30 cellular contexts compared by ENCODE assay signal in genomic region chrX:124796989-124797388, GRCh38.
"Had no signal": no experiment of that assay in that cellular context is flagged by ENCODE, and none has a peak within 500 bp of the region (broad histone marks: within the 10 kb centered on the region; RNA-seq: fewer than 3 reads in every experiment).

No MANE protein-coding gene starts in this region.

- DNase-seq: Karpas-422, Kasumi-1, MG63, MM.1S, MV-4-11, NCI-H1048, NCI-H1092, NCI-H1092 treated with DMSO at 0.1 percent for 48 hours, NCI-H1105, NCI-H1105 treated with DMSO at 0.1 percent for 48 hours, NCI-H1417 treated with DMSO at 0.1 percent for 48 hours, NCI-H1436, NCI-H1436 treated with DMSO at 0.1 percent for 48 hours, NCI-H146, NCI-H1694, NCI-H187, NCI-H187 treated with DMSO at 0.1 percent for 48 hours, NCI-H1930, NCI-H2029, NCI-H2029 treated with DMSO at 0.1 percent for 48 hours, NCI-H2081 treated with DMSO at 0.1 percent for 48 hours, NCI-H2107, NCI-H2171, NCI-H2171 treated with DMSO at 0.1 percent for 48 hours, NCI-H2227 treated with DMSO at 0.1 percent for 48 hours, NCI-H226, NCI-H345, NCI-H446, NCI-H446 treated with DMSO at 0.1 percent for 48 hours, NCI-H510A had no signal
